In the genomic region with DNA sequence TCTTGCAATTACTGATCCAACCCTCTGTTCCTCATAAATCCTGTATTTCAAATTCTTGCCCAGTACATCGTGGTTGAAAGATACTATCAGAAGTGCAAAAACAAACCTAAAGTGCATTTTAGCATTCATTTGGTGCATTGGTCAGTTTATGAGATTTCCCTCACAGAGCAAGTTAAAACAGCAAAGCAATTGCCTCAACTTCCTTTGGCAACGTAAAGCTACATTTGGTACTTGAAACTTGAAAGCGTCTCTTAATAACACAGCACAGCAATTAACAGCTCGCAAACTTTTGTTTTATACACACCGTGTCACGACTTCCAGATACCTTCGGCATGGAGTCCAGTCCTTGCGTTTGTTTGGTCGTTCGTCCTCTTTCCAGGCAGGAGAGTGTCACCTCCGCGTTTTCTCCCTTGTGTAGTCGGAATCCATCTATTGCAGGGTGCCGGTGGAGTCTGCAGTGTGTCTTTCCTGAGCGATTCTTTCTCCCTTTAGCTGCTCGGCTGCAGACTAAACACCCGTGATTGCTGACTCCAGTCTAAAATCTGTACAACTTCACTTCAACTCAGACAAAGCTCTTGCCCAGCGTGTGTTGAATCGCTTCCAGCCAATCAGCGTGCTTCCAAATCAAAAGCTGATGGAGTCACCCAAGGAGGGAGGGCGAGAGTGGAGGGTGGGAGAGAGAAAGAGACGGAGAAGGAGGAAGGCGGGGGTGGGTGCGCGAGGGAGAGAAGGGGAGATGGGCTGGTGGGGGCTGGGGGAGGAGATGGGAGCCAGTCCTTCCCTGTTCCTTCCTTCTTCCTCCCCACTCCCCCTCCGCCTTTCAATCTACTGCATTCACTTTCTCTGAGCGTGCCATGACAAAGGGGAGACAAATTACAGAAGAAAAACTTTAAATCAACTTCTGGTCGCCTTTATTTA, we compare ENCODE assay signal across 8 cellular contexts. TPM values are rescaled to one million over a fixed set of nuclear protein-coding genes. Genes with fewer than 3 reads are reported as not detected.
A peak's percentile ranks its signal among the peaks of the same experiment; 100 is the strongest.
DNase-seq lines count a peak whose midpoint lies in the region; ATAC-seq and TF ChIP-seq lines count a peak whose summit lies in the region.

A gene with protein sequence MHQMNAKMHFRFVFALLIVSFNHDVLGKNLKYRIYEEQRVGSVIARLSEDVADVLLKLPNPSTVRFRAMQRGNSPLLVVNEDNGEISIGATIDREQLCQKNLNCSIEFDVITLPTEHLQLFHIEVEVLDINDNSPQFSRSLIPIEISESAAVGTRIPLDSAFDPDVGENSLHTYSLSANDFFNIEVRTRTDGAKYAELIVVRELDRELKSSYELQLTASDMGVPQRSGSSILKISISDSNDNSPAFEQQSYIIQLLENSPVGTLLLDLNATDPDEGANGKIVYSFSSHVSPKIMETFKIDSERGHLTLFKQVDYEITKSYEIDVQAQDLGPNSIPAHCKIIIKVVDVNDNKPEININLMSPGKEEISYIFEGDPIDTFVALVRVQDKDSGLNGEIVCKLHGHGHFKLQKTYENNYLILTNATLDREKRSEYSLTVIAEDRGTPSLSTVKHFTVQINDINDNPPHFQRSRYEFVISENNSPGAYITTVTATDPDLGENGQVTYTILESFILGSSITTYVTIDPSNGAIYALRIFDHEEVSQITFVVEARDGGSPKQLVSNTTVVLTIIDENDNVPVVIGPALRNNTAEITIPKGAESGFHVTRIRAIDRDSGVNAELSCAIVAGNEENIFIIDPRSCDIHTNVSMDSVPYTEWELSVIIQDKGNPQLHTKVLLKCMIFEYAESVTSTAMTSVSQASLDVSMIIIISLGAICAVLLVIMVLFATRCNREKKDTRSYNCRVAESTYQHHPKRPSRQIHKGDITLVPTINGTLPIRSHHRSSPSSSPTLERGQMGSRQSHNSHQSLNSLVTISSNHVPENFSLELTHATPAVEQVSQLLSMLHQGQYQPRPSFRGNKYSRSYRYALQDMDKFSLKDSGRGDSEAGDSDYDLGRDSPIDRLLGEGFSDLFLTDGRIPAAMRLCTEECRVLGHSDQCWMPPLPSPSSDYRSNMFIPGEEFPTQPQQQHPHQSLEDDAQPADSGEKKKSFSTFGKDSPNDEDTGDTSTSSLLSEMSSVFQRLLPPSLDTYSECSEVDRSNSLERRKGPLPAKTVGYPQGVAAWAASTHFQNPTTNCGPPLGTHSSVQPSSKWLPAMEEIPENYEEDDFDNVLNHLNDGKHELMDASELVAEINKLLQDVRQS (minus strand): TSS at position 544 of the 918 bp plus-strand sequence. CDS start 406 bp downstream, at position 138.

- H3K9me3 Mint-ChIP-seq in glutamatergic neuron (ENCODE audit: unreplicated experiment): no peaks in the 10 kb centered on the region

- H3K36me3 ChIP-seq in BLaER1 treated with 17β-estradiol and CSF1 and Interleukin-3, amounts not matched to agents 10 nM and 100 nM: peaks cover 19 to 35% (median 29%) of the 10 kb centered on the region in 11 experiments
- peaks cover 36% of the 10 kb centered on the region for H3K36me3 ChIP-seq in HUES64 (ENCODE audit: insufficient read depth, low read length)

- no peak within 1 kb of the TSS for H3K27ac Mint-ChIP-seq in glutamatergic neuron (ENCODE audit: unreplicated experiment)

- peaks cover 40 to 59% (median 56%) of the 10 kb centered on the region in 10 experiments for H3K4me1 ChIP-seq in BLaER1 treated with 17β-estradiol and CSF1 and Interleukin-3, amounts not matched to agents 10 nM and 100 nM
- H3K4me1 ChIP-seq in HUES64 (ENCODE audit: insufficient read depth, low read length): peaks cover 65% of the 10 kb centered on the region

- WGBS in HUES64: under 1% methylated on average over 25 of the region's 28 CpGs

- ATAC-seq in GM19035 (IDR thresholded peaks at IDR 0.05; ENCODE audit: unreplicated experiment) (peak; percentile 81), omental fat pad (ENCODE audit: low FRiP score) (peak; percentile 87)

- H3K36me3 Mint-ChIP-seq in glutamatergic neuron (ENCODE audit: unreplicated experiment): no peaks in the 10 kb centered on the region

- H3K27ac ChIP-seq in BLaER1 treated with 17β-estradiol and CSF1 and Interleukin-3, amounts not matched to agents 10 nM and 100 nM: peak within 1 kb of the TSS; percentile 72 to 86 (median 83)
- peak within 1 kb of the TSS; percentile 88 for H3K27ac ChIP-seq in HUES64 (ENCODE audit: low read depth, low read length)

- peak within 1 kb of the TSS; percentile 77 to 86 (median 81) for H3K9ac ChIP-seq in BLaER1 treated with 17β-estradiol and CSF1 and Interleukin-3, amounts not matched to agents 10 nM and 100 nM
- H3K9ac ChIP-seq in HUES64 (ENCODE audit: low read depth, low read length): peak within 1 kb of the TSS; percentile 74

- peaks cover 0 to 21% (median 13%) of the 10 kb centered on the region in 11 experiments; a peak in 12 of 22 replicates for H3K9me3 ChIP-seq in BLaER1 treated with 17β-estradiol and CSF1 and Interleukin-3, amounts not matched to agents 10 nM and 100 nM (replicated peaks in 1 of 11)
- H3K9me3 ChIP-seq in HUES64 (ENCODE audit: insufficient read depth, low read depth, low read length): no peaks in the 10 kb centered on the region

- H3K27me3 ChIP-seq in BLaER1 treated with 17β-estradiol and CSF1 and Interleukin-3, amounts not matched to agents 10 nM and 100 nM: no peaks in the 10 kb centered on the region
- H3K27me3 ChIP-seq in HUES64 (ENCODE audit: insufficient read depth, low read length): no peaks in the 10 kb centered on the region

- H3K4me2 ChIP-seq in BLaER1 treated with 17β-estradiol and CSF1 and Interleukin-3, amounts not matched to agents 10 nM and 100 nM: peak within 1 kb of the TSS; percentile 78 to 93 (median 88)

- peaks cover 0 to 3% (median 0%) of the 10 kb centered on the region in 11 experiments; a peak in 1 of 22 replicates for H4K20me1 ChIP-seq in BLaER1 treated with 17β-estradiol and CSF1 and Interleukin-3, amounts not matched to agents 10 nM and 100 nM

- no peak within 1 kb of the TSS for H3K4me3 Mint-ChIP-seq in glutamatergic neuron (ENCODE audit: unreplicated experiment)

- no peaks in the 10 kb centered on the region for H3K27me3 Mint-ChIP-seq in glutamatergic neuron (ENCODE audit: unreplicated experiment)

- peak; percentile 16 to 19 for DNase-seq in activated T-cell treated with anti-CD3 and anti-CD28 coated beads, Interleukin-2, amount 50 U/mL, for 48 hours
- DNase-seq in glutamatergic neuron: peak; percentile 49
- peak; percentile 60 for DNase-seq in omental fat pad (ENCODE audit: low spot score)
- no peak for DNase-seq in NCI-H1092 treated with DMSO at 0.1 percent for 48 hours (lab: John Stamatoyannopoulos, UW)
- no peak for DNase-seq in NCI-H2029 (lab: John Stamatoyannopoulos, UW)

- H3K4me1 Mint-ChIP-seq in glutamatergic neuron (ENCODE audit: low read depth, unreplicated experiment): peaks cover 6% of the 10 kb centered on the region

- TF ChIP-seq CTCF in glutamatergic neuron (IDR thresholded peaks at IDR 0.05; ENCODE audit: partially characterized antibody, unreplicated experiment): no peak
- TF ChIP-seq CTCF in omental fat pad (IDR thresholded peaks at IDR 0.05): no peak

- H3K4me3 ChIP-seq in BLaER1 treated with 17β-estradiol and CSF1 and Interleukin-3, amounts not matched to agents 10 nM and 100 nM: peak within 1 kb of the TSS; percentile 66 to 81 (median 71)
- peak within 1 kb of the TSS; percentile 93 for H3K4me3 ChIP-seq in HUES64 (ENCODE audit: low read length)

RNA-seq across cellular contexts. Expression of the gene that starts here (rescaled TPM):
- 32.4 TPM for polyA plus RNA-seq in HUES64 (2013, experiment 1 of 2)
- 40.0 TPM for polyA plus RNA-seq in HUES64 (2013, experiment 2 of 2)
- total RNA-seq in glutamatergic neuron (ENCODE audit: unreplicated experiment) (7.4 TPM), omental fat pad (10 to 100 TPM; 38.9 to 74.1 (median 55.9) TPM)

Comparison
In these comparisons a context has a peak if more than half of its experiments do, and no peak if none do; other contexts are left out.
1. DNase-seq: peak in activated T-cell treated with anti-CD3 and anti-CD28 coated beads, Interleukin-2, amount 50 U/mL, for 48 hours (2 of 2), glutamatergic neuron (single experiment) and omental fat pad (single experiment); none in NCI-H1092 treated with DMSO at 0.1 percent for 48 hours (single experiment) and NCI-H2029 (single experiment).